1 cellular context compared by ENCODE assay signal in the genomic region with DNA sequence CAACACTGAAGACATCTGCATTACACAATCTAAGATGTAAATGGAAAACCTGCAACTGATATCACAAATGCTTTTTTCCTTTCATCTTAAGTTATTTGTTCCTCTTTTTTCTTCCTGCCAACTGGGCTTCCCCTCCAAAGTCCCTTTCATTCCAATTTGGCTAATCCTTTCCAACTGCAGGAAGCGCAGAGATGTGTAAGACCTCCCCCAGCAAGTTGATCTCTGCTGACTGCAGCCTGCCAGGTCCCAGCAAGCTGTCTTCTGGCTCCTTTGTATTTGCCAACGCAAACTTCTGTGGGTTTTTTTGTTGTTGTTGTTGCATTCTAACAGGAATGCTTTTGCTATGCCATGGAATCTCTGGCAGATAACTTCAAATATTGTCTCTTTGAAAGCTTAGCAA.
TF ChIP-seq lines count a peak whose summit lies in the region.

No MANE protein-coding gene starts in this region.

TF ChIP-seq in GM23338, 12 proteins besides CTCF, POLR2A, EP300 and RAD21:
- TF ChIP-seq, protein P1, sequence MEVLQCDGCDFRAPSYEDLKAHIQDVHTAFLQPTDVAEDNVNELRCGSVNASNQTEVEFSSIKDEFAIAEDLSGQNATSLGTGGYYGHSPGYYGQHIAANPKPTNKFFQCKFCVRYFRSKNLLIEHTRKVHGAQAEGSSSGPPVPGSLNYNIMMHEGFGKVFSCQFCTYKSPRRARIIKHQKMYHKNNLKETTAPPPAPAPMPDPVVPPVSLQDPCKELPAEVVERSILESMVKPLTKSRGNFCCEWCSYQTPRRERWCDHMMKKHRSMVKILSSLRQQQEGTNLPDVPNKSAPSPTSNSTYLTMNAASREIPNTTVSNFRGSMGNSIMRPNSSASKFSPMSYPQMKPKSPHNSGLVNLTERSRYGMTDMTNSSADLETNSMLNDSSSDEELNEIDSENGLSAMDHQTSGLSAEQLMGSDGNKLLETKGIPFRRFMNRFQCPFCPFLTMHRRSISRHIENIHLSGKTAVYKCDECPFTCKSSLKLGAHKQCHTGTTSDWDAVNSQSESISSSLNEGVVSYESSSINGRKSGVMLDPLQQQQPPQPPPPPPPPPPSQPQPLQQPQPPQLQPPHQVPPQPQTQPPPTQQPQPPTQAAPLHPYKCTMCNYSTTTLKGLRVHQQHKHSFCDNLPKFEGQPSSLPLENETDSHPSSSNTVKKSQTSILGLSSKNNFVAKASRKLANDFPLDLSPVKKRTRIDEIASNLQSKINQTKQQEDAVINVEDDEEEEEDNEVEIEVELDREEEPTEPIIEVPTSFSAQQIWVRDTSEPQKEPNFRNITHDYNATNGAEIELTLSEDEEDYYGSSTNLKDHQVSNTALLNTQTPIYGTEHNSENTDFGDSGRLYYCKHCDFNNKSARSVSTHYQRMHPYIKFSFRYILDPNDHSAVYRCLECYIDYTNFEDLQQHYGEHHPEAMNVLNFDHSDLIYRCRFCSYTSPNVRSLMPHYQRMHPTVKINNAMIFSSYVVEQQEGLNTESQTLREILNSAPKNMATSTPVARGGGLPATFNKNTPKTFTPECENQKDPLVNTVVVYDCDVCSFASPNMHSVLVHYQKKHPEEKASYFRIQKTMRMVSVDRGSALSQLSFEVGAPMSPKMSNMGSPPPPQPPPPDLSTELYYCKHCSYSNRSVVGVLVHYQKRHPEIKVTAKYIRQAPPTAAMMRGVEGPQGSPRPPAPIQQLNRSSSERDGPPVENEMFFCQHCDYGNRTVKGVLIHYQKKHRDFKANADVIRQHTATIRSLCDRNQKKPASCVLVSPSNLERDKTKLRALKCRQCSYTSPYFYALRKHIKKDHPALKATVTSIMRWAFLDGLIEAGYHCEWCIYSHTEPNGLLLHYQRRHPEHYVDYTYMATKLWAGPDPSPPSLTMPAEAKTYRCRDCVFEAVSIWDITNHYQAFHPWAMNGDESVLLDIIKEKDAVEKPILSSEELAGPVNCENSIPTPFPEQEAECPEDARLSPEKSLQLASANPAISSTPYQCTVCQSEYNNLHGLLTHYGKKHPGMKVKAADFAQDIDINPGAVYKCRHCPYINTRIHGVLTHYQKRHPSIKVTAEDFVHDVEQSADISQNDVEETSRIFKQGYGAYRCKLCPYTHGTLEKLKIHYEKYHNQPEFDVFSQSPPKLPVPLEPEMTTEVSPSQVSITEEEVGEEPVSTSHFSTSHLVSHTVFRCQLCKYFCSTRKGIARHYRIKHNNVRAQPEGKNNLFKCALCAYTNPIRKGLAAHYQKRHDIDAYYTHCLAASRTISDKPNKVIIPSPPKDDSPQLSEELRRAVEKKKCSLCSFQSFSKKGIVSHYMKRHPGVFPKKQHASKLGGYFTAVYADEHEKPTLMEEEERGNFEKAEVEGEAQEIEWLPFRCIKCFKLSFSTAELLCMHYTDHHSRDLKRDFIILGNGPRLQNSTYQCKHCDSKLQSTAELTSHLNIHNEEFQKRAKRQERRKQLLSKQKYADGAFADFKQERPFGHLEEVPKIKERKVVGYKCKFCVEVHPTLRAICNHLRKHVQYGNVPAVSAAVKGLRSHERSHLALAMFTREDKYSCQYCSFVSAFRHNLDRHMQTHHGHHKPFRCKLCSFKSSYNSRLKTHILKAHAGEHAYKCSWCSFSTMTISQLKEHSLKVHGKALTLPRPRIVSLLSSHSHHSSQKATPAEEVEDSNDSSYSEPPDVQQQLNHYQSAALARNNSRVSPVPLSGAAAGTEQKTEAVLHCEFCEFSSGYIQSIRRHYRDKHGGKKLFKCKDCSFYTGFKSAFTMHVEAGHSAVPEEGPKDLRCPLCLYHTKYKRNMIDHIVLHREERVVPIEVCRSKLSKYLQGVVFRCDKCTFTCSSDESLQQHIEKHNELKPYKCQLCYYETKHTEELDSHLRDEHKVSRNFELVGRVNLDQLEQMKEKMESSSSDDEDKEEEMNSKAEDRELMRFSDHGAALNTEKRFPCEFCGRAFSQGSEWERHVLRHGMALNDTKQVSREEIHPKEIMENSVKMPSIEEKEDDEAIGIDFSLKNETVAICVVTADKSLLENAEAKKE (CRISPR knock-in tag; IDR thresholded peaks at IDR 0.05), result peak; percentile 95
- no peak for TF ChIP-seq EZH2phosphoT487 (IDR thresholded peaks at IDR 0.05; ENCODE audit: unreplicated experiment)
TF ChIP-seq in GM23338: peak in this region for 1.
